8 cellular contexts compared by ENCODE assay signal in genomic region chr7:66996444-66997191, GRCh38. TPM values are rescaled to one million over a fixed set of nuclear protein-coding genes. Genes with fewer than 3 reads are reported as not detected.
DNase-seq lines count a peak whose midpoint lies in the region; ATAC-seq and TF ChIP-seq lines count a peak whose summit lies in the region.
"Not testable (repeated sequence)": the region's sequence is repeated elsewhere in the genome, so short reads cannot be mapped to it uniquely, and the experiment has no call there.

Gene TYW1 (plus strand): TSS chr7:66996833. CDS start chr7:66996979, 146 bp downstream.

- H3K4me3 ChIP-seq in BLaER1 treated with 17β-estradiol and CSF1 and Interleukin-3, amounts not matched to agents 10 nM and 100 nM, result peak within 1 kb of the TSS; percentile 76 to 94 (median 86)
- peak within 1 kb of the TSS; percentile 74 to 89 for H3K4me3 ChIP-seq in left lung

- intact Hi-C loops in left lung (cut with DNase I), result not testable (repeated sequence)

- H3K36me3 ChIP-seq in BLaER1 treated with 17β-estradiol and CSF1 and Interleukin-3, amounts not matched to agents 10 nM and 100 nM, result peaks cover 22 to 50% (median 39%) of the 10 kb centered on the region in 11 experiments
- peaks cover 0 to 37% of the 10 kb centered on the region in 2 donors for H3K36me3 ChIP-seq in left lung

- peak within 1 kb of the TSS; percentile 61 to 91 (median 78) for H3K27ac ChIP-seq in BLaER1 treated with 17β-estradiol and CSF1 and Interleukin-3, amounts not matched to agents 10 nM and 100 nM
- H3K27ac ChIP-seq in left lung, result peak within 1 kb of the TSS; percentile 79 to 99

- peak within 1 kb of the TSS; percentile 67 to 85 (median 80) for H3K4me2 ChIP-seq in BLaER1 treated with 17β-estradiol and CSF1 and Interleukin-3, amounts not matched to agents 10 nM and 100 nM

- ATAC-seq in GM19395 (IDR thresholded peaks at IDR 0.05; ENCODE audit: unreplicated experiment) (peak; percentile 90), HG03565 (IDR thresholded peaks at IDR 0.05; ENCODE audit: unreplicated experiment) (peak; percentile 83), left lung (peak; percentile 91)

- peaks cover 0 to 38% (median 7%) of the 10 kb centered on the region in 11 experiments; a peak in 9 of 22 replicates for H4K20me1 ChIP-seq in BLaER1 treated with 17β-estradiol and CSF1 and Interleukin-3, amounts not matched to agents 10 nM and 100 nM

- peaks cover 16 to 22% (median 18%) of the 10 kb centered on the region in 10 experiments; a peak in 18 of 20 replicates for H3K4me1 ChIP-seq in BLaER1 treated with 17β-estradiol and CSF1 and Interleukin-3, amounts not matched to agents 10 nM and 100 nM
- peaks cover 0 to 29% of the 10 kb centered on the region in 2 donors for H3K4me1 ChIP-seq in left lung

- H3K27me3 ChIP-seq in BLaER1 treated with 17β-estradiol and CSF1 and Interleukin-3, amounts not matched to agents 10 nM and 100 nM; left lung: not testable (repeated sequence)

- not testable (repeated sequence) for H3K9me3 ChIP-seq in BLaER1 treated with 17β-estradiol and CSF1 and Interleukin-3, amounts not matched to agents 10 nM and 100 nM (replicated peaks in 1 of 11); left lung

- peak; percentile 95 for DNase-seq in NCI-H774 (lab: John Stamatoyannopoulos, UW)
- DNase-seq in activated CD4-positive, alpha-beta T cell treated with anti-CD3 and anti-CD28 coated beads, Interleukin-2, amount 50 U/mL, for 4 hours, result peak; percentile 97 to 99
- peak; percentile 98 for DNase-seq in dermis blood vessel endothelial cell
- peak; percentile 97 to 98 for DNase-seq in left lung
- peak; percentile 96 to 98 for DNase-seq in stimulated activated CD4-positive, alpha-beta T cell treated with anti-CD3 and anti-CD28 coated beads, Interleukin-2, amount 100 ng/mL, for 48 hours

- peak within 1 kb of the TSS; percentile 83 to 95 (median 89) for H3K9ac ChIP-seq in BLaER1 treated with 17β-estradiol and CSF1 and Interleukin-3, amounts not matched to agents 10 nM and 100 nM

- not testable (repeated sequence) for TF ChIP-seq CTCF in left lung (IDR thresholded peaks at IDR 0.05)

RNA-seq across cellular contexts. Expression of gene TYW1, which starts in this region (rescaled TPM):
- total RNA-seq in dermis blood vessel endothelial cell (18.9 and 20.3 TPM in 2 replicates), left lung (10 to 100 TPM; 14.1 to 16.5 TPM)

Comparison
In these comparisons a context has a peak if more than half of its experiments do, and no peak if none do; other contexts are left out.
1. Peak in every context shown above with its lines: DNase-seq, ATAC-seq, H3K4me3 ChIP-seq and H3K27ac ChIP-seq.